17 cellular contexts compared by ENCODE assay signal in the genomic region with DNA sequence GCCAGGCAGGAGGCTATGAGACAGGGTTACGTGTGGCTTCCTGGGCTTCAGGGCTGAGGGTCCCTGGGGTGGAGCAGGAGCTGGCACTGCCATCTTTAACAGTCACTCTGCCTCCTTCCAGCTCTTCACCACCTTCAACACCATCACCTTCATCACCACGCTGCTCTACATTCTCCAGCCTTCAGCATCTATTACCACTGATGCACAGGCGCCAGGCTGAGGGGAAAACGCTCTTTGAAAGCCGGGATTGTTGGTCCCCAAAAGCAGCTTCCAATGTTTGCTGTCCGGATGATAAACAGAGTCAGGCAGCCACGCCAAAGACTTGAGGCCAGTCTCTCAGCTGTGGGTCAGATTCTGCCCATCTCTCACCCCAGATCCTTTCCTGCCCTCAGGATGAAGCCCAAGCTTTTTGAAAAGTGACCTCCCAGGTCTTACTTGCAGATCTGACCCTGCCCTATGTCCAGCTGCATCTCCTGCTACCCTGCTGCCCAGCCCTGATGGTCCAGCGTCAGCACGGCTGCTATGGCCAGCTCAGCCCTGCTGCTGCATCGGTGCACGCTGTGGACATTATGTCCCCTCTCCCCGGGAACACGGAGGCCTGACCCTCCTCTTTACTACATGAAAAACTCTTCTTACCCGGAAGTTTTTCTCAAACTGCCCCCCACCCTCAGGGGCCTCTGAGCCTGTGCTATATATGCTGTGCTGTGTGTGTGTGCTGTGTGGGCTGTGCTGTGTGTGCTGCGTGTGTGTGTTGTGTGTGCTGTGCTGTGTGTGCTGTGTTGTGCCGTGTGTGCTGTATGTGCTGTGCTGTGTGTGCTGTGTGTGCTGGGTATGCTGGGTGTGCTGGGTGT. TPM values are rescaled to one million over a fixed set of nuclear protein-coding genes. Genes with fewer than 3 reads are reported as not detected.
"Had no signal": no experiment of that assay in that cellular context is flagged by ENCODE, and none has a peak within 500 bp of the region (broad histone marks: within the 10 kb centered on the region; RNA-seq: fewer than 3 reads in every experiment).

No MANE protein-coding gene starts in this region.

- H3K27ac ChIP-seq: brain microvascular endothelial cell, dorsolateral prefrontal cortex, esophagus muscularis mucosa, neutrophil, psoas muscle, thoracic aorta, VCaP had no signal

- H3K27ac Mint-ChIP-seq: activated naive CD4-positive, alpha-beta T cell treated with anti-CD3 and anti-CD28 coated beads, Interleukin-2, amount 50 U/mL, for 24 hours; activated T-helper 17 cell treated with anti-CD3 and anti-CD28 coated beads, Interleukin-2, amount 50 U/mL, for 72 hours; T-cell had no signal

- H3K4me1 ChIP-seq: psoas muscle had no signal

- DNase-seq: activated T-cell treated with anti-CD3 and anti-CD28 coated beads for 4 hours; brain microvascular endothelial cell; cerebellar nuclear complex; foreskin fibroblast; mesenchymal stem cell; psoas muscle; stimulated activated naive CD4-positive, alpha-beta T cell treated with Interleukin-2 at 50 U/mL for 16 hours; T-cell; T1000 had no signal

- H3K36me3 Mint-ChIP-seq: activated naive CD4-positive, alpha-beta T cell treated with anti-CD3 and anti-CD28 coated beads, Interleukin-2, amount 50 U/mL, for 24 hours; T-cell had no signal

- H3K9me3 ChIP-seq: esophagus muscularis mucosa, neutrophil, psoas muscle, thoracic aorta had no signal

- H3K36me3 ChIP-seq: brain microvascular endothelial cell, esophagus muscularis mucosa, neutrophil, thoracic aorta had no signal

- ATAC-seq: activated T-helper 17 cell treated with anti-CD3 and anti-CD28 coated beads, Interleukin-2, amount 50 U/mL, for 72 hours; psoas muscle; T-cell had no signal

- H3K4me1 Mint-ChIP-seq: activated naive CD4-positive, alpha-beta T cell treated with anti-CD3 and anti-CD28 coated beads, Interleukin-2, amount 50 U/mL, for 24 hours; activated T-helper 17 cell treated with anti-CD3 and anti-CD28 coated beads, Interleukin-2, amount 50 U/mL, for 72 hours had no signal

- H3K4me3 Mint-ChIP-seq: activated naive CD4-positive, alpha-beta T cell treated with anti-CD3 and anti-CD28 coated beads, Interleukin-2, amount 50 U/mL, for 24 hours; activated T-helper 17 cell treated with anti-CD3 and anti-CD28 coated beads, Interleukin-2, amount 50 U/mL, for 72 hours; T-cell had no signal

- H3K4me3 ChIP-seq: dorsolateral prefrontal cortex, esophagus muscularis mucosa, psoas muscle, thoracic aorta had no signal

- H3K9me3 Mint-ChIP-seq: activated naive CD4-positive, alpha-beta T cell treated with anti-CD3 and anti-CD28 coated beads, Interleukin-2, amount 50 U/mL, for 24 hours; activated T-helper 17 cell treated with anti-CD3 and anti-CD28 coated beads, Interleukin-2, amount 50 U/mL, for 72 hours; T-cell had no signal

RNA-seq across cellular contexts. Expression of a gene that starts 31.2 kb away (rescaled TPM):
- total RNA-seq: SK-MEL-5, thoracic aorta had no signal
